In genomic region chr2:3493610-3493997, GRCh38 we compare ENCODE assay signal across 11 cellular contexts. TPM values are rescaled to one million over a fixed set of nuclear protein-coding genes. Genes with fewer than 3 reads are reported as not detected.
DNase-seq lines count a peak whose midpoint lies in the region; ATAC-seq, FAIRE-seq and TF ChIP-seq lines count a peak whose summit lies in the region.
"Had no signal": no experiment of that assay in that cellular context is flagged by ENCODE, and none has a peak within 500 bp of the region (broad histone marks: within the 10 kb centered on the region; RNA-seq: fewer than 3 reads in every experiment).

No MANE protein-coding gene starts in this region.

- WGBS in tibial nerve, 2 donors = 21 to 24% methylated on average over 10 of the region's 10 CpGs

- peak; percentile 91 for ATAC-seq in left lung
- ATAC-seq in T-helper 17 cell = no peak
- no peak for ATAC-seq in stimulated activated effector memory CD8-positive, alpha-beta T cell treated with anti-CD3 and anti-CD28 coated beads, Interleukin-12 subunit alpha, Interleukin-12 subunit beta, amount 100 ng/mL, for 72 hours
- no peak for ATAC-seq in HG02840 (IDR thresholded peaks at IDR 0.05; ENCODE audit: low FRiP score, unreplicated experiment)
- ATAC-seq in HG03342 (IDR thresholded peaks at IDR 0.05; ENCODE audit: unreplicated experiment) = no peak

- peak in 1 of 2 donors; percentile 39 for TF ChIP-seq POLR2A in tibial nerve (IDR thresholded peaks at IDR 0.05)

- peak overlapping the region; percentile 14 for H3K4me3 ChIP-seq in bronchial epithelial cell (ENCODE audit: low read depth, low read length)
- H3K4me3 ChIP-seq in left lung = no peak overlapping the region
- peak overlapping the region in 1 of 4 donors; percentile 6 for H3K4me3 ChIP-seq in tibial nerve

- H3K27me3 Mint-ChIP-seq in T-helper 17 cell = no peaks in the 10 kb centered on the region

- no peak for FAIRE-seq in bronchial epithelial cell (lab: Jason Lieb, UNC)

- H3K27ac ChIP-seq in left lung (no peak overlapping the region), tibial nerve (peak overlapping the region; percentile 2 to 65 (median 46))
- H3K27ac ChIP-seq: neutrophil had no signal

- H3K4me1 ChIP-seq in left lung (no peaks in the 10 kb centered on the region), tibial nerve (peaks cover 0 to 23% (median 4%) of the 10 kb centered on the region in 4 donors)

- H3K9me3 ChIP-seq in left lung (no peaks in the 10 kb centered on the region), tibial nerve (no peaks in the 10 kb centered on the region), T-helper 17 cell (ENCODE audit: control insufficient read depth, low read length, poor library complexity, severe bottlenecking) (no peaks in the 10 kb centered on the region)
- H3K9me3 ChIP-seq: neutrophil had no signal

- no peak for TF ChIP-seq CTCF in bronchial epithelial cell (IDR thresholded peaks at IDR 0.05; ENCODE audit: insufficient read depth, low read length, severe bottlenecking)
- TF ChIP-seq CTCF in left lung (IDR thresholded peaks at IDR 0.05) = no peak
- no peak for TF ChIP-seq CTCF in tibial nerve (IDR thresholded peaks at IDR 0.05)

- H3K36me3 ChIP-seq in bronchial epithelial cell (ENCODE audit: control insufficient read depth, insufficient read depth, low read length) (peaks cover 2% of the 10 kb centered on the region), left lung (peaks cover 0 to 38% of the 10 kb centered on the region in 2 donors), tibial nerve (peaks cover 0 to 38% (median 0%) of the 10 kb centered on the region in 3 donors)

- H3K27me3 ChIP-seq in bronchial epithelial cell (ENCODE audit: control insufficient read depth, insufficient read depth, low read length) (no peaks in the 10 kb centered on the region), left lung (no peaks in the 10 kb centered on the region), tibial nerve (no peaks in the 10 kb centered on the region)
- H3K27me3 ChIP-seq: neutrophil had no signal

- H3K36me3 Mint-ChIP-seq in T-helper 17 cell (ENCODE audit: low read depth) = no peaks in the 10 kb centered on the region
- H3K36me3 Mint-ChIP-seq in stimulated activated effector memory CD8-positive, alpha-beta T cell treated with anti-CD3 and anti-CD28 coated beads, Interleukin-12 subunit alpha, Interleukin-12 subunit beta, amount 100 ng/mL, for 72 hours = peaks cover 23% of the 10 kb centered on the region

- H3K4me1 Mint-ChIP-seq in T-helper 17 cell = no peaks in the 10 kb centered on the region
- no peaks in the 10 kb centered on the region for H3K4me1 Mint-ChIP-seq in stimulated activated effector memory CD8-positive, alpha-beta T cell treated with anti-CD3 and anti-CD28 coated beads, Interleukin-12 subunit alpha, Interleukin-12 subunit beta, amount 100 ng/mL, for 72 hours

- no peaks in the 10 kb centered on the region for H3K9me3 Mint-ChIP-seq in stimulated activated effector memory CD8-positive, alpha-beta T cell treated with anti-CD3 and anti-CD28 coated beads, Interleukin-12 subunit alpha, Interleukin-12 subunit beta, amount 100 ng/mL, for 72 hours

- H3K27ac Mint-ChIP-seq in T-helper 17 cell = no peak overlapping the region
- H3K27ac Mint-ChIP-seq in stimulated activated effector memory CD8-positive, alpha-beta T cell treated with anti-CD3 and anti-CD28 coated beads, Interleukin-12 subunit alpha, Interleukin-12 subunit beta, amount 100 ng/mL, for 72 hours = no peak overlapping the region

- intact Hi-C loops in left lung (cut with DNase I) = no loop called here

- H3K4me3 Mint-ChIP-seq in T-helper 17 cell = no peak overlapping the region
- no peak overlapping the region for H3K4me3 Mint-ChIP-seq in stimulated activated effector memory CD8-positive, alpha-beta T cell treated with anti-CD3 and anti-CD28 coated beads, Interleukin-12 subunit alpha, Interleukin-12 subunit beta, amount 100 ng/mL, for 72 hours

- peak in 1 of 2 donors; percentile 4 for TF ChIP-seq EP300 in tibial nerve (IDR thresholded peaks at IDR 0.05)

- DNase-seq in NCI-H510A (lab: John Stamatoyannopoulos, UW) (peak; percentile 75), bronchial epithelial cell (ENCODE audit: low read depth) (peak; percentile 57), left lung (no peak), tibial nerve (ENCODE audit: low spot score in 2 of 2) (peak in 1 of 2 donors; percentile 41), T-helper 17 cell (no peak)
- no peak for DNase-seq in stimulated activated effector memory CD8-positive, alpha-beta T cell treated with anti-CD3 and anti-CD28 coated beads, Interleukin-12 subunit alpha, Interleukin-12 subunit beta, amount 100 ng/mL, for 72 hours (ENCODE audit: low spot score in 2 of 2)
- DNase-seq: effector CD4-positive, alpha-beta T cell; NCI-H1694 had no signal

RNA-seq across cellular contexts. Expression of gene ADI1, which starts 25.7 kb away (rescaled TPM):
- total RNA-seq in bronchial epithelial cell = 21.9 and 29.5 TPM in 2 replicates
- 10 to 100 TPM; 72.0 to 83.8 TPM for total RNA-seq in left lung
- 100 to 1,000 TPM in 3 of 4 donors, 10 to 100 TPM in 1; 51.9 to 112 (median 106) TPM for total RNA-seq in tibial nerve
- 10 to 100 TPM; 27.0 to 33.0 TPM for total RNA-seq in T-helper 17 cell

Comparison
In these comparisons a context has a peak if more than half of its experiments do, and no peak if none do; other contexts are left out.
1. DNase-seq: peak in NCI-H510A (single experiment) and bronchial epithelial cell (single experiment); none in left lung (0 of 2), T-helper 17 cell (0 of 3) and stimulated activated effector memory CD8-positive, alpha-beta T cell treated with anti-CD3 and anti-CD28 coated beads, Interleukin-12 subunit alpha, Interleukin-12 subunit beta, amount 100 ng/mL, for 72 hours (0 of 2).
2. H3K27ac ChIP-seq: peak in tibial nerve (4 of 4); none in left lung (0 of 2).